21 cellular contexts compared by ENCODE assay signal in the genomic region with DNA sequence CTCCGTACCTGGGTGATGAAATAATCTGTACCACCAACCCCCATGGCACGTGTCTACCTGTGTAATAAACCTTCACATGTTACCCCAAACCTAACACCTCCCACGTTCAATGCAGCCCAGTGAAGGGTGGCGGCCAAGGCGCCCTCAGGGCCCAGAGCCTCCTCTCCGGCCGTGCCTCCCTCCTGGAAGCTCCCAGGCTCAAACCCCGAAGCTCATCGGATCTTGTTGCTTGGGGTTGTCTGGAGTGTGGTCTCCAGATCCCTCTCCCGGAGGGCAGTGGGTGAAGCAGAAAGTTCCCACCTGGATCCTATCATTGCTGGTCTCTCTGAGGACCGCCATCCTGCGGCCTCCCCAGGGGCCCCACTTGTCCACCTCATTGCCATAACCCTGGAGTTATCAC. TPM values are rescaled to one million over a fixed set of nuclear protein-coding genes. Genes with fewer than 3 reads are reported as not detected.
DNase-seq lines count a peak whose midpoint lies in the region; ATAC-seq, FAIRE-seq and TF ChIP-seq lines count a peak whose summit lies in the region.
"Had no signal": no experiment of that assay in that cellular context is flagged by ENCODE, and none has a peak within 500 bp of the region (broad histone marks: within the 10 kb centered on the region; RNA-seq: fewer than 3 reads in every experiment).

No MANE protein-coding gene starts in this region.

- FAIRE-seq in HepG2 (lab: Jason Lieb, UNC) (no peak), D721Med (lab: Jason Lieb, UNC) (no peak)

- H3K27ac ChIP-seq in right lobe of liver (no peak overlapping the region), HepG2 (ENCODE audit: extremely low read length, insufficient read depth, low read length) (no peak overlapping the region), endodermal cell (ENCODE audit: low read depth, low read length) (no peak overlapping the region), lower lobe of right lung (no peak overlapping the region)
- H3K27ac ChIP-seq: SJSA1 had no signal

- H3K9ac ChIP-seq in HepG2 (ENCODE audit: insufficient read depth, low read depth, low read length), result no peak overlapping the region
- H3K9ac ChIP-seq in endodermal cell (ENCODE audit: extremely low read depth, low read length, poor library complexity, severe bottlenecking), result no peak overlapping the region

- H3K36me3 ChIP-seq in right lobe of liver (no peaks in the 10 kb centered on the region), HepG2 (replicated peaks in 1 of 2; ENCODE audit: control insufficient read depth in 1 of 2, insufficient read depth in 2 of 2, low read length in 2 of 2) (no peaks in the 10 kb centered on the region), endodermal cell (ENCODE audit: control insufficient read depth, insufficient read depth, low read length) (no peaks in the 10 kb centered on the region), lower lobe of right lung (no peaks in the 10 kb centered on the region)
- H3K36me3 ChIP-seq: SJSA1 had no signal

- TF ChIP-seq POLR2A in right lobe of liver (IDR thresholded peaks at IDR 0.05), result no peak
- TF ChIP-seq POLR2A in HepG2 (IDR thresholded peaks at IDR 0.05; ENCODE audit: insufficient read depth in 1 of 2, low read depth in 2 of 2, low read length in 2 of 2), result no peak

- H3K27me3 Mint-ChIP-seq in endodermal cell (ENCODE audit: insufficient read depth), result peaks cover 14% of the 10 kb centered on the region
- H3K27me3 Mint-ChIP-seq in natural killer cell treated with Interleukin-12 subunit alpha and Interleukin-12 subunit beta and Interleukin-15 and Interleukin-18, amount 100 ng/mL, for 72 hours, result peaks cover 45 to 52% of the 10 kb centered on the region in 2 donors

- intact Hi-C loops in right lobe of liver (cut with DNase I) (no loop called here), HepG2 (cut with micrococcal nuclease; ENCODE audit: unreplicated experiment) (no loop called here), lower lobe of right lung (cut with DNase I) (no loop called here)

- ATAC-seq in right lobe of liver (no peak), HepG2 (no peak), lower lobe of right lung (no peak)
- ATAC-seq in natural killer cell treated with Interleukin-12 subunit alpha and Interleukin-12 subunit beta and Interleukin-15 and Interleukin-18, amount 100 ng/mL, for 72 hours, result no peak
- ATAC-seq: Right ventricle myocardium inferior had no signal

- H3K4me3 Mint-ChIP-seq in endodermal cell, result no peak overlapping the region
- no peak overlapping the region for H3K4me3 Mint-ChIP-seq in natural killer cell treated with Interleukin-12 subunit alpha and Interleukin-12 subunit beta and Interleukin-15 and Interleukin-18, amount 100 ng/mL, for 72 hours

- H3K4me3 ChIP-seq in right lobe of liver (no peak overlapping the region), HepG2 (replicated peaks in 1 of 3; ENCODE audit: insufficient read depth in 1 of 3, low read depth in 2 of 3, low read length in 3 of 3) (no peak overlapping the region), endodermal cell (ENCODE audit: low read length) (no peak overlapping the region), lower lobe of right lung (no peak overlapping the region)
- H3K4me3 ChIP-seq: SJSA1 had no signal

- no peaks in the 10 kb centered on the region for H3K36me3 Mint-ChIP-seq in endodermal cell (ENCODE audit: low read depth)
- H3K36me3 Mint-ChIP-seq in natural killer cell treated with Interleukin-12 subunit alpha and Interleukin-12 subunit beta and Interleukin-15 and Interleukin-18, amount 100 ng/mL, for 72 hours, result peaks cover 14% of the 10 kb centered on the region

- 56% methylated on average over 5 of the region's 12 CpGs for WGBS in right lobe of liver (ENCODE audit: insufficient coverage, low coverage, low lambda C conversion rate, missing lambda C conversion rate)
- WGBS in HepG2 (ENCODE audit: low lambda C conversion rate), result 23% methylated on average over 5 of the region's 12 CpGs
- 88 to 96% methylated on average over 3 to 12 of the region's 12 CpGs for WGBS in endodermal cell (ENCODE audit: insufficient coverage in 1 of 2, insufficient read length in 1 of 2), 2 experiments

- H3K4me2 ChIP-seq in HepG2 (ENCODE audit: low read depth, low read length), result no peak overlapping the region

- POLR2A ChIA-PET in HepG2 (lab: Yijun Ruan, JAX), result no interaction called here

- TF ChIP-seq RAD21 in HepG2 (CRISPR knock-in tag; IDR thresholded peaks at IDR 0.05), result no peak

- DNase-seq in right lobe of liver (peak in 2 of 3 donors; percentile 11 to 31), HepG2 (ENCODE audit: low spot score) (no peak), endodermal cell (peak; percentile 45), lower lobe of right lung (peak; percentile 16), NCI-H187 (lab: John Stamatoyannopoulos, UW) (no peak), D721Med (ENCODE audit: insufficient read length, low spot score) (no peak), GM19240 (ENCODE audit: insufficient read length, low spot score) (no peak)
- DNase-seq in natural killer cell treated with Interleukin-12 subunit alpha and Interleukin-12 subunit beta and Interleukin-15 and Interleukin-18, amount 100 ng/mL, for 72 hours (ENCODE audit: low spot score), result no peak
- DNase-seq: DMS79, HCEC 1CT, Karpas-422, MV-4-11, NCI-H1105 treated with DMSO at 0.1 percent for 48 hours, NCI-H2081, NCI-H2171, NCI-H526, OCI-M1 had no signal

- H2AFZ ChIP-seq in HepG2 (ENCODE audit: low read length), result no peak overlapping the region

- H4K20me1 ChIP-seq in HepG2 (ENCODE audit: insufficient read depth, low read length), result no peaks in the 10 kb centered on the region

- peaks cover 33% of the 10 kb centered on the region for H3K9me3 Mint-ChIP-seq in endodermal cell
- H3K9me3 Mint-ChIP-seq in natural killer cell treated with Interleukin-12 subunit alpha and Interleukin-12 subunit beta and Interleukin-15 and Interleukin-18, amount 100 ng/mL, for 72 hours, result peaks cover 6% of the 10 kb centered on the region

- BruUV-seq in HepG2 (replicated peaks; lab: Mats Ljungman, UMichigan), result no TSS peak

- H3K9me3 ChIP-seq in right lobe of liver (no peaks in the 10 kb centered on the region), HepG2 (ENCODE audit: low read length) (no peaks in the 10 kb centered on the region), endodermal cell (ENCODE audit: control insufficient read depth, low read length) (peaks cover 9% of the 10 kb centered on the region), lower lobe of right lung (no peaks in the 10 kb centered on the region)
- H3K9me3 ChIP-seq: SJSA1 had no signal

- H3K4me1 Mint-ChIP-seq in endodermal cell, result peaks cover 12% of the 10 kb centered on the region
- H3K4me1 Mint-ChIP-seq in natural killer cell treated with Interleukin-12 subunit alpha and Interleukin-12 subunit beta and Interleukin-15 and Interleukin-18, amount 100 ng/mL, for 72 hours (ENCODE audit: low read depth in 2 of 2), result no peaks in the 10 kb centered on the region

- in situ Hi-C loops in HepG2 (cut with HindIII; ENCODE audit: extremely low pct_ligation_motif_present, low pct_unique_long_range_greater_than_20kb), result no loop called here

- H3K27me3 ChIP-seq in right lobe of liver (no peaks in the 10 kb centered on the region), HepG2 (ENCODE audit: control insufficient read depth in 1 of 2, insufficient read depth in 2 of 2, low read length in 2 of 2) (peaks cover 4 to 24% of the 10 kb centered on the region in 2 experiments; a peak in 3 of 5 replicates), endodermal cell (ENCODE audit: control insufficient read depth, insufficient read depth, low read length, poor library complexity, severe bottlenecking) (no peaks in the 10 kb centered on the region), lower lobe of right lung (ENCODE audit: low read depth) (peaks cover 21% of the 10 kb centered on the region)

- CTCF ChIA-PET in HepG2 (lab: Yijun Ruan, JAX; ENCODE audit: low intra/inter-chr PET ratio, low total read pairs), result no interaction called here

- H3K4me1 ChIP-seq in right lobe of liver, result no peaks in the 10 kb centered on the region
- no peaks in the 10 kb centered on the region for H3K4me1 ChIP-seq in HepG2 (ENCODE audit: insufficient read depth, low read length)
- H3K4me1 ChIP-seq in endodermal cell (ENCODE audit: control insufficient read depth, insufficient read depth, low read length), result peaks cover 6% of the 10 kb centered on the region
- H3K4me1 ChIP-seq in lower lobe of right lung, result no peaks in the 10 kb centered on the region
- H3K4me1 ChIP-seq: SJSA1 had no signal

- TF ChIP-seq CTCF in right lobe of liver (IDR thresholded peaks at IDR 0.05), result no peak
- TF ChIP-seq CTCF in HepG2 (CRISPR knock-in tag; IDR thresholded peaks at IDR 0.05), result no peak
- no peak for TF ChIP-seq CTCF in endodermal cell (conservative IDR thresholded peaks at IDR 0.05)
- no peak for TF ChIP-seq CTCF in lower lobe of right lung (IDR thresholded peaks at IDR 0.05)
- no peak for TF ChIP-seq CTCF in D721Med (IDR thresholded peaks at IDR 0.05; ENCODE audit: insufficient read depth, missing control alignments)

- TF ChIP-seq EP300 in HepG2 (IDR thresholded peaks at IDR 0.05; ENCODE audit: low read depth in 2 of 2, low read length in 2 of 2) (no peak), HepG2 (CRISPR knock-in tag; IDR thresholded peaks at IDR 0.05; ENCODE audit: borderline replicate concordance) (no peak)

- H3K79me2 ChIP-seq in HepG2 (ENCODE audit: insufficient read depth, low read length), result no peaks in the 10 kb centered on the region

- H3K27ac Mint-ChIP-seq in endodermal cell, result peak overlapping the region; percentile 93
- H3K27ac Mint-ChIP-seq in natural killer cell treated with Interleukin-12 subunit alpha and Interleukin-12 subunit beta and Interleukin-15 and Interleukin-18, amount 100 ng/mL, for 72 hours, result no peak overlapping the region

RNA-seq across cellular contexts. Expression of gene KNDC1, which starts 9.4 kb away (rescaled TPM):
- 10 to 100 TPM in 2 of 6 experiments, 1 to 10 TPM in 3, under 1 TPM in 1; 0.54 to 11.6 (median 8.2) TPM for total RNA-seq in right lobe of liver
- total RNA-seq in HepG2 (2016; rRNA removed; fragmentation: Illumina TruSeq; extraction: Trizol), result 0.44 TPM in 1 of 2 replicates, not detected in the other
- not detected in 2 replicates for total RNA-seq in HepG2 (2016; cell fraction: cytosol; rRNA removed; fragmentation: Illumina TruSeq; extraction: Trizol; ENCODE audit: low read depth)
- not detected in 2 replicates for total RNA-seq in HepG2 (2016; cell fraction: insoluble cytoplasmic fraction; rRNA removed; fragmentation: Illumina TruSeq; extraction: Trizol)
- total RNA-seq in HepG2 (2016; cell fraction: membrane; rRNA removed; fragmentation: Illumina TruSeq; extraction: Trizol), result 0.38 TPM in 1 of 2 replicates, not detected in the other
- total RNA-seq in HepG2 (2016; cell fraction: nucleus; rRNA removed; fragmentation: Illumina TruSeq; extraction: Trizol), result not detected in 2 replicates
- 0.56 and 0.69 TPM in 2 replicates for polyA plus RNA-seq in HepG2 (2011; rRNA removed)
- polyA plus RNA-seq in HepG2 (2011; cell fraction: cytosol; rRNA removed), result 0.09 and 0.66 TPM in 2 replicates
- polyA plus RNA-seq in HepG2 (2011; cell fraction: nucleus; rRNA removed), result 1.3 and 3.3 TPM in 2 replicates
- 0.17 TPM in 1 of 2 replicates, not detected in the other for polyA plus RNA-seq in HepG2 (2012)
- polyA plus RNA-seq in HepG2 (2016; cell fraction: cytosol; fragmentation: Illumina TruSeq; extraction: Trizol; ENCODE audit: low read depth), result 0.03 and 0.17 TPM in 2 replicates
- not detected in 2 replicates for polyA plus RNA-seq in HepG2 (2016; cell fraction: insoluble cytoplasmic fraction; fragmentation: Illumina TruSeq; extraction: Trizol; ENCODE audit: low read depth)
- polyA plus RNA-seq in HepG2 (2016; cell fraction: membrane; fragmentation: Illumina TruSeq; extraction: Trizol; ENCODE audit: low read depth), result 0.03 TPM in 1 of 2 replicates, not detected in the other
- not detected in 2 replicates for polyA plus RNA-seq in HepG2 (2016; cell fraction: nucleus; fragmentation: Illumina TruSeq; extraction: Trizol; ENCODE audit: insufficient read depth, low read depth)
- 0.09 and 4.0 TPM in 2 replicates for polyA minus RNA-seq in HepG2 (2011; rRNA and poly(A)+ RNA removed; ENCODE audit: low replicate concordance)
- 0.53 and 1.8 TPM in 2 replicates for polyA minus RNA-seq in HepG2 (2011; cell fraction: cytosol; rRNA and poly(A)+ RNA removed)
- polyA minus RNA-seq in HepG2 (2011; cell fraction: nucleus; rRNA and poly(A)+ RNA removed), result 0.12 and 2.4 TPM in 2 replicates
- 1 to 10 TPM; 6.5 to 9.6 TPM for total RNA-seq in endodermal cell
- 7.3 TPM for polyA plus RNA-seq in endodermal cell (2013, experiment 1 of 2)
- polyA plus RNA-seq in endodermal cell (2013, experiment 2 of 2), result 4.6 TPM
- total RNA-seq in lower lobe of right lung, result 10.3 TPM
- under 1 TPM; 0.05 to 0.36 TPM for total RNA-seq in natural killer cell treated with Interleukin-12 subunit alpha and Interleukin-12 subunit beta and Interleukin-15 and Interleukin-18, amount 100 ng/mL, for 72 hours
- total RNA-seq: HT1080, M059J, Right ventricle myocardium inferior had no signal

Comparison
In these comparisons a context has a peak if more than half of its experiments do, and no peak if none do; other contexts are left out.
1. DNase-seq: peak in right lobe of liver (2 of 3), endodermal cell (single experiment) and lower lobe of right lung (single experiment); none in HepG2 (single experiment), NCI-H187 (0 of 2), D721Med (single experiment), natural killer cell treated with Interleukin-12 subunit alpha and Interleukin-12 subunit beta and Interleukin-15 and Interleukin-18, amount 100 ng/mL, for 72 hours (single experiment) and GM19240 (single experiment).